In the genomic region with DNA sequence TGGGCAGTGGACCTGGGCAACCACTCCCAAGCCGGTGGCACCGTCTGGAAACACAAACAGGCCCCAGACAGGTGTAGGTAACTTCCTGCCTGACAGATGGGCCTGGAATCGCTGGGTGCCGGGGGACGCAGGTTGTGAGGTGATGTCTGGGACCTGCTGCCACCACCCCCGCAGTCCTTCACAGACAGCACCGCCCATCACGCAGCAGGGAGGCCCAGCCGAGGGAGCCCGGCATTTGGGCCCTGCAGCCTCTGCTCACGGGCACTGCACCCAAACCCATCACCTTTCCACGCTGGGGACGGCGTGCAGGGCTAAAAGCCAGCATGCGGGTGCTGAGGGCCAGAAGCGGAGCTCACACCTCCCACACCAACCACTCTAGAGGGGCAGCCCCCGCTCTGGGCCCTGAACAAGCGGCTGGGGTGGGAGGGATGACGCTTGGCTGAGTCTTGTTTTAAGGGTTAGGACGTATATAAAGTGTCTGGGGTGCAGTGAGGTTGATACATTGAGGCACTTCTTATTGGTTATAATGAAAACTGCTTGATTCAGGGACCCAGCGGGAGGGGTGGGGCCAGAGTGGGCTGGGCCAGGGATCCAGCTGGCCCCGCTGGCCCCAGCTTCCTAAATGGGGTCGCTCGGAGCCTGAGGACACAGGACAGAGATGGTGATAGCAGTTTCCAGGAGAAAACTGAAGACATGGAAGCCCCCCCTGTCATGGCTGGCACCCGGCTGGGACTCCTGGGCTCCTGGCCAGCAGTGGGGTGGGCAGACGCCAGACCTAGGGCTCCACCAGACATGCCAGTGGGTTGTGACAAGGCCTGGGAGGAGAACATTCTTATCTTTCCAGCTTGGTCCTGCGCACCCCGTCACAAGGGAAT, we compare ENCODE assay signal across 20 cellular contexts. TPM values are rescaled to one million over a fixed set of nuclear protein-coding genes. Genes with fewer than 3 reads are reported as not detected.
DNase-seq lines count a peak whose midpoint lies in the region; ATAC-seq, FAIRE-seq and TF ChIP-seq lines count a peak whose summit lies in the region.
"Had no signal": no experiment of that assay in that cellular context is flagged by ENCODE, and none has a peak within 500 bp of the region (broad histone marks: within the 10 kb centered on the region; RNA-seq: fewer than 3 reads in every experiment).

No MANE protein-coding gene starts in this region.

- no peak overlapping the region for H2AFZ ChIP-seq in osteoblast (ENCODE audit: low read length)
- H2AFZ ChIP-seq: neural progenitor cell had no signal

- no peaks in the 10 kb centered on the region for H3K9me3 ChIP-seq in osteoblast (ENCODE audit: low read depth, low read length)
- H3K9me3 ChIP-seq: A549, SJSA1, spleen, tibial artery had no signal

- no peak overlapping the region for H3K4me3 ChIP-seq in osteoblast (ENCODE audit: insufficient read depth, low read length)
- H3K4me3 ChIP-seq: A549, neural progenitor cell, SJSA1, spleen, tibial artery had no signal

- H3K27ac ChIP-seq in osteoblast (ENCODE audit: low read depth, low read length) = no peak overlapping the region
- H3K27ac ChIP-seq: A549, brain microvascular endothelial cell, neural progenitor cell, SJSA1, tibial artery had no signal

- peaks cover 41% of the 10 kb centered on the region for H3K4me1 Mint-ChIP-seq in brain
- peaks cover 6 to 9% of the 10 kb centered on the region in 2 donors for H3K4me1 Mint-ChIP-seq in effector memory CD8-positive, alpha-beta T cell (ENCODE audit: low read depth in 2 of 2)

- H3K27me3 Mint-ChIP-seq in brain = peaks cover 3% of the 10 kb centered on the region
- peaks cover 8% of the 10 kb centered on the region in 2 donors for H3K27me3 Mint-ChIP-seq in effector memory CD8-positive, alpha-beta T cell
- H3K27me3 Mint-ChIP-seq: activated naive CD8-positive, alpha-beta T cell treated with anti-CD3 and anti-CD28 coated beads for 36 hours had no signal

- no peaks in the 10 kb centered on the region for H3K9me3 Mint-ChIP-seq in brain
- H3K9me3 Mint-ChIP-seq in effector memory CD8-positive, alpha-beta T cell = no peaks in the 10 kb centered on the region
- H3K9me3 Mint-ChIP-seq: activated naive CD8-positive, alpha-beta T cell treated with anti-CD3 and anti-CD28 coated beads for 36 hours; neural progenitor cell had no signal

- H3K36me3 Mint-ChIP-seq in brain = no peaks in the 10 kb centered on the region
- H3K36me3 Mint-ChIP-seq in effector memory CD8-positive, alpha-beta T cell (ENCODE audit: insufficient read depth) = no peaks in the 10 kb centered on the region
- H3K36me3 Mint-ChIP-seq: activated naive CD8-positive, alpha-beta T cell treated with anti-CD3 and anti-CD28 coated beads for 36 hours; neural progenitor cell had no signal

- H3K27me3 ChIP-seq in osteoblast (ENCODE audit: insufficient read depth, low read length) = peaks cover 9% of the 10 kb centered on the region
- H3K27me3 ChIP-seq: brain microvascular endothelial cell, neural progenitor cell, SJSA1 had no signal

- ATAC-seq in effector memory CD8-positive, alpha-beta T cell (replicated peaks) = no peak
- ATAC-seq: A549, PC-3 had no signal

- no peak overlapping the region for H3K4me2 ChIP-seq in osteoblast (ENCODE audit: insufficient read depth, low read length)
- H3K4me2 ChIP-seq: A549, neural progenitor cell had no signal

- FAIRE-seq in GM19239 (lab: Jason Lieb, UNC) = no peak
- FAIRE-seq: A549 had no signal

- H4K20me1 ChIP-seq in osteoblast (ENCODE audit: insufficient read depth, low read length) = no peaks in the 10 kb centered on the region

- H3K4me3 Mint-ChIP-seq in brain = no peak overlapping the region
- H3K4me3 Mint-ChIP-seq in effector memory CD8-positive, alpha-beta T cell = no peak overlapping the region
- H3K4me3 Mint-ChIP-seq: activated naive CD8-positive, alpha-beta T cell treated with anti-CD3 and anti-CD28 coated beads for 36 hours; neural progenitor cell had no signal

- TF ChIP-seq CTCF in brain (conservative IDR thresholded peaks at IDR 0.05) (no peak), osteoblast (IDR thresholded peaks at IDR 0.05; ENCODE audit: extremely low read depth, low read depth, low read length) (no peak), GM10266 (IDR thresholded peaks at IDR 0.05; ENCODE audit: control insufficient read depth, insufficient read depth, low read depth, missing control alignments) (no peak)

- DNase-seq in NCI-H2029 (lab: John Stamatoyannopoulos, UW) (peak; percentile 64), NCI-H2029 treated with DMSO at 0.1 percent for 48 hours (lab: John Stamatoyannopoulos, UW) (no peak), NCI-H2171 (lab: John Stamatoyannopoulos, UW) (peak; percentile 76), osteoblast (ENCODE audit: insufficient read length, low spot score, missing footprints) (peak; percentile 44), GM19239 (ENCODE audit: insufficient read length, low spot score) (no peak), GM10266 (ENCODE audit: extremely low spot score) (no peak)
- DNase-seq in effector memory CD8-positive, alpha-beta T cell = no peak
- DNase-seq: activated naive CD8-positive, alpha-beta T cell treated with anti-CD3 and anti-CD28 coated beads for 36 hours; brain microvascular endothelial cell; foreskin melanocyte; HCEC 1CT; Karpas-422; kidney glomerular epithelial cell; PC-3; spleen; tibial artery had no signal

- H3K79me2 ChIP-seq in osteoblast (ENCODE audit: insufficient read depth, low read length) = no peaks in the 10 kb centered on the region

- peaks cover 14% of the 10 kb centered on the region for H3K4me1 ChIP-seq in osteoblast (ENCODE audit: insufficient read depth, low read length)

- no peaks in the 10 kb centered on the region for H3K36me3 ChIP-seq in osteoblast (ENCODE audit: insufficient read depth, low read length)
- H3K36me3 ChIP-seq: brain microvascular endothelial cell, neural progenitor cell, SJSA1, spleen, tibial artery had no signal

- peak overlapping the region in 4 of 5 experiments; percentile 36 to 74 (median 72) for H3K27ac Mint-ChIP-seq in brain
- no peak overlapping the region for H3K27ac Mint-ChIP-seq in effector memory CD8-positive, alpha-beta T cell
- H3K27ac Mint-ChIP-seq: activated naive CD8-positive, alpha-beta T cell treated with anti-CD3 and anti-CD28 coated beads for 36 hours; neural progenitor cell had no signal

RNA-seq across cellular contexts. Expression of a gene that starts 11.3 kb away (rescaled TPM):
- 0.80 TPM for polyA plus RNA-seq in brain (ENCODE audit: insufficient read depth, low read depth, low replicate concordance)
- not detected in 2 replicates for total RNA-seq in osteoblast
- total RNA-seq: activated naive CD8-positive, alpha-beta T cell treated with anti-CD3 and anti-CD28 coated beads for 36 hours; PC-3; SJSA1; spleen had no signal
- polyA plus RNA-seq: A549, spleen had no signal

RNA-seq across cellular contexts. Expression of a gene that starts 21.1 kb away (rescaled TPM):
- 24.2 TPM for polyA plus RNA-seq in brain (ENCODE audit: insufficient read depth, low read depth, low replicate concordance)
- under 0.01 and 0.29 TPM in 2 replicates for total RNA-seq in osteoblast
- total RNA-seq: PC-3, SJSA1 had no signal
- polyA plus RNA-seq: A549 had no signal

RNA-seq across cellular contexts. Expression of a gene that starts 34.6 kb away (rescaled TPM):
- polyA plus RNA-seq in brain (ENCODE audit: insufficient read depth, low read depth, low replicate concordance) = 14.5 TPM
- total RNA-seq in osteoblast = 25.3 TPM in 2 replicates

RNA-seq across cellular contexts. Expression of a gene that starts 53.7 kb away (rescaled TPM):
- 52.4 TPM for polyA plus RNA-seq in brain (ENCODE audit: insufficient read depth, low read depth, low replicate concordance)
- total RNA-seq in osteoblast = 8.0 and 9.0 TPM in 2 replicates

Comparison
In these comparisons a context has a peak if more than half of its experiments do, and no peak if none do; other contexts are left out.
1. DNase-seq: peak in NCI-H2029 (single experiment), NCI-H2171 (single experiment) and osteoblast (single experiment); none in NCI-H2029 treated with DMSO at 0.1 percent for 48 hours (single experiment), effector memory CD8-positive, alpha-beta T cell (0 of 3), GM19239 (single experiment) and GM10266 (single experiment).
2. H3K27ac Mint-ChIP-seq: peak in brain (4 of 5); none in effector memory CD8-positive, alpha-beta T cell (0 of 2).